1 cellular context compared by ENCODE assay signal in the genomic region with DNA sequence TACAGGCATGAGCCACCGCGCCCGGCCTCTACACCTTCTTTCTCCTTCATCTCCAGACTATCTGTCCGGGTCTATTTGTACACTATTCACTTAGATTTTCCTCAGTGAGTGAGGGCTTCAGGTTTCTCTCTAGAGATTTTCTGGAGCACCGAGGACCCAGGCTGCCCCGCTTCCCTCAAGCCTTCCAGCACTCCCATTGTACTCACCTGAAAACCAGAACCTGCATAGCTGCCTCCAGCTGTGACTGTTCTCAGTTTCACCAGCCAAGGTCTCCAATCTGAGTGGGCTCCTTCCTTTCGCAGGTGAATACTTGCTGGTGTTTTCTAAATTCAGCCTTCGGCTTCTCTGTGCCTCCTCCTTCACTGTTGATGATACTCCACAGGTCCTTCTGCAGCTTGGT.
TF ChIP-seq lines count a peak whose summit lies in the region.

No MANE protein-coding gene starts in this region.

TF ChIP-seq in GM23338, 12 proteins besides CTCF, POLR2A, EP300 and RAD21:
- TF ChIP-seq, protein P1, sequence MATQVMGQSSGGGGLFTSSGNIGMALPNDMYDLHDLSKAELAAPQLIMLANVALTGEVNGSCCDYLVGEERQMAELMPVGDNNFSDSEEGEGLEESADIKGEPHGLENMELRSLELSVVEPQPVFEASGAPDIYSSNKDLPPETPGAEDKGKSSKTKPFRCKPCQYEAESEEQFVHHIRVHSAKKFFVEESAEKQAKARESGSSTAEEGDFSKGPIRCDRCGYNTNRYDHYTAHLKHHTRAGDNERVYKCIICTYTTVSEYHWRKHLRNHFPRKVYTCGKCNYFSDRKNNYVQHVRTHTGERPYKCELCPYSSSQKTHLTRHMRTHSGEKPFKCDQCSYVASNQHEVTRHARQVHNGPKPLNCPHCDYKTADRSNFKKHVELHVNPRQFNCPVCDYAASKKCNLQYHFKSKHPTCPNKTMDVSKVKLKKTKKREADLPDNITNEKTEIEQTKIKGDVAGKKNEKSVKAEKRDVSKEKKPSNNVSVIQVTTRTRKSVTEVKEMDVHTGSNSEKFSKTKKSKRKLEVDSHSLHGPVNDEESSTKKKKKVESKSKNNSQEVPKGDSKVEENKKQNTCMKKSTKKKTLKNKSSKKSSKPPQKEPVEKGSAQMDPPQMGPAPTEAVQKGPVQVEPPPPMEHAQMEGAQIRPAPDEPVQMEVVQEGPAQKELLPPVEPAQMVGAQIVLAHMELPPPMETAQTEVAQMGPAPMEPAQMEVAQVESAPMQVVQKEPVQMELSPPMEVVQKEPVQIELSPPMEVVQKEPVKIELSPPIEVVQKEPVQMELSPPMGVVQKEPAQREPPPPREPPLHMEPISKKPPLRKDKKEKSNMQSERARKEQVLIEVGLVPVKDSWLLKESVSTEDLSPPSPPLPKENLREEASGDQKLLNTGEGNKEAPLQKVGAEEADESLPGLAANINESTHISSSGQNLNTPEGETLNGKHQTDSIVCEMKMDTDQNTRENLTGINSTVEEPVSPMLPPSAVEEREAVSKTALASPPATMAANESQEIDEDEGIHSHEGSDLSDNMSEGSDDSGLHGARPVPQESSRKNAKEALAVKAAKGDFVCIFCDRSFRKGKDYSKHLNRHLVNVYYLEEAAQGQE (IDR thresholded peaks at IDR 0.05; ENCODE audit: unreplicated experiment), result no peak
- TF ChIP-seq EZH2phosphoT487 (IDR thresholded peaks at IDR 0.05; ENCODE audit: unreplicated experiment) (no peak), JUNB (IDR thresholded peaks at IDR 0.05; ENCODE audit: unreplicated experiment) (no peak), POLR2AphosphoS5 (IDR thresholded peaks at IDR 0.05; ENCODE audit: low read depth) (no peak), STAT1 (IDR thresholded peaks at IDR 0.05; ENCODE audit: unreplicated experiment) (no peak), CREB1 (CRISPR knock-in tag; IDR thresholded peaks at IDR 0.05; ENCODE audit: low read depth) (no peak), ZNF114 (CRISPR knock-in tag; IDR thresholded peaks at IDR 0.05) (no peak), EZH2 (IDR thresholded peaks at IDR 0.05; ENCODE audit: low read depth, unreplicated experiment) (no peak), ZNF331 (CRISPR knock-in tag; IDR thresholded peaks at IDR 0.05; ENCODE audit: low read depth) (no peak), NANOG (IDR thresholded peaks at IDR 0.05; ENCODE audit: borderline replicate concordance) (no peak)
- TF ChIP-seq, protein P2, sequence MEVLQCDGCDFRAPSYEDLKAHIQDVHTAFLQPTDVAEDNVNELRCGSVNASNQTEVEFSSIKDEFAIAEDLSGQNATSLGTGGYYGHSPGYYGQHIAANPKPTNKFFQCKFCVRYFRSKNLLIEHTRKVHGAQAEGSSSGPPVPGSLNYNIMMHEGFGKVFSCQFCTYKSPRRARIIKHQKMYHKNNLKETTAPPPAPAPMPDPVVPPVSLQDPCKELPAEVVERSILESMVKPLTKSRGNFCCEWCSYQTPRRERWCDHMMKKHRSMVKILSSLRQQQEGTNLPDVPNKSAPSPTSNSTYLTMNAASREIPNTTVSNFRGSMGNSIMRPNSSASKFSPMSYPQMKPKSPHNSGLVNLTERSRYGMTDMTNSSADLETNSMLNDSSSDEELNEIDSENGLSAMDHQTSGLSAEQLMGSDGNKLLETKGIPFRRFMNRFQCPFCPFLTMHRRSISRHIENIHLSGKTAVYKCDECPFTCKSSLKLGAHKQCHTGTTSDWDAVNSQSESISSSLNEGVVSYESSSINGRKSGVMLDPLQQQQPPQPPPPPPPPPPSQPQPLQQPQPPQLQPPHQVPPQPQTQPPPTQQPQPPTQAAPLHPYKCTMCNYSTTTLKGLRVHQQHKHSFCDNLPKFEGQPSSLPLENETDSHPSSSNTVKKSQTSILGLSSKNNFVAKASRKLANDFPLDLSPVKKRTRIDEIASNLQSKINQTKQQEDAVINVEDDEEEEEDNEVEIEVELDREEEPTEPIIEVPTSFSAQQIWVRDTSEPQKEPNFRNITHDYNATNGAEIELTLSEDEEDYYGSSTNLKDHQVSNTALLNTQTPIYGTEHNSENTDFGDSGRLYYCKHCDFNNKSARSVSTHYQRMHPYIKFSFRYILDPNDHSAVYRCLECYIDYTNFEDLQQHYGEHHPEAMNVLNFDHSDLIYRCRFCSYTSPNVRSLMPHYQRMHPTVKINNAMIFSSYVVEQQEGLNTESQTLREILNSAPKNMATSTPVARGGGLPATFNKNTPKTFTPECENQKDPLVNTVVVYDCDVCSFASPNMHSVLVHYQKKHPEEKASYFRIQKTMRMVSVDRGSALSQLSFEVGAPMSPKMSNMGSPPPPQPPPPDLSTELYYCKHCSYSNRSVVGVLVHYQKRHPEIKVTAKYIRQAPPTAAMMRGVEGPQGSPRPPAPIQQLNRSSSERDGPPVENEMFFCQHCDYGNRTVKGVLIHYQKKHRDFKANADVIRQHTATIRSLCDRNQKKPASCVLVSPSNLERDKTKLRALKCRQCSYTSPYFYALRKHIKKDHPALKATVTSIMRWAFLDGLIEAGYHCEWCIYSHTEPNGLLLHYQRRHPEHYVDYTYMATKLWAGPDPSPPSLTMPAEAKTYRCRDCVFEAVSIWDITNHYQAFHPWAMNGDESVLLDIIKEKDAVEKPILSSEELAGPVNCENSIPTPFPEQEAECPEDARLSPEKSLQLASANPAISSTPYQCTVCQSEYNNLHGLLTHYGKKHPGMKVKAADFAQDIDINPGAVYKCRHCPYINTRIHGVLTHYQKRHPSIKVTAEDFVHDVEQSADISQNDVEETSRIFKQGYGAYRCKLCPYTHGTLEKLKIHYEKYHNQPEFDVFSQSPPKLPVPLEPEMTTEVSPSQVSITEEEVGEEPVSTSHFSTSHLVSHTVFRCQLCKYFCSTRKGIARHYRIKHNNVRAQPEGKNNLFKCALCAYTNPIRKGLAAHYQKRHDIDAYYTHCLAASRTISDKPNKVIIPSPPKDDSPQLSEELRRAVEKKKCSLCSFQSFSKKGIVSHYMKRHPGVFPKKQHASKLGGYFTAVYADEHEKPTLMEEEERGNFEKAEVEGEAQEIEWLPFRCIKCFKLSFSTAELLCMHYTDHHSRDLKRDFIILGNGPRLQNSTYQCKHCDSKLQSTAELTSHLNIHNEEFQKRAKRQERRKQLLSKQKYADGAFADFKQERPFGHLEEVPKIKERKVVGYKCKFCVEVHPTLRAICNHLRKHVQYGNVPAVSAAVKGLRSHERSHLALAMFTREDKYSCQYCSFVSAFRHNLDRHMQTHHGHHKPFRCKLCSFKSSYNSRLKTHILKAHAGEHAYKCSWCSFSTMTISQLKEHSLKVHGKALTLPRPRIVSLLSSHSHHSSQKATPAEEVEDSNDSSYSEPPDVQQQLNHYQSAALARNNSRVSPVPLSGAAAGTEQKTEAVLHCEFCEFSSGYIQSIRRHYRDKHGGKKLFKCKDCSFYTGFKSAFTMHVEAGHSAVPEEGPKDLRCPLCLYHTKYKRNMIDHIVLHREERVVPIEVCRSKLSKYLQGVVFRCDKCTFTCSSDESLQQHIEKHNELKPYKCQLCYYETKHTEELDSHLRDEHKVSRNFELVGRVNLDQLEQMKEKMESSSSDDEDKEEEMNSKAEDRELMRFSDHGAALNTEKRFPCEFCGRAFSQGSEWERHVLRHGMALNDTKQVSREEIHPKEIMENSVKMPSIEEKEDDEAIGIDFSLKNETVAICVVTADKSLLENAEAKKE (CRISPR knock-in tag; IDR thresholded peaks at IDR 0.05), result no peak
- TF ChIP-seq, protein P3, sequence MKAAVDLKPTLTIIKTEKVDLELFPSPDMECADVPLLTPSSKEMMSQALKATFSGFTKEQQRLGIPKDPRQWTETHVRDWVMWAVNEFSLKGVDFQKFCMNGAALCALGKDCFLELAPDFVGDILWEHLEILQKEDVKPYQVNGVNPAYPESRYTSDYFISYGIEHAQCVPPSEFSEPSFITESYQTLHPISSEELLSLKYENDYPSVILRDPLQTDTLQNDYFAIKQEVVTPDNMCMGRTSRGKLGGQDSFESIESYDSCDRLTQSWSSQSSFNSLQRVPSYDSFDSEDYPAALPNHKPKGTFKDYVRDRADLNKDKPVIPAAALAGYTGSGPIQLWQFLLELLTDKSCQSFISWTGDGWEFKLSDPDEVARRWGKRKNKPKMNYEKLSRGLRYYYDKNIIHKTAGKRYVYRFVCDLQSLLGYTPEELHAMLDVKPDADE (IDR thresholded peaks at IDR 0.05), result no peak
